ENCODE assay signal across 8 cellular contexts in genomic region chr15:40893733-40894688, GRCh38. TPM values are rescaled to one million over a fixed set of nuclear protein-coding genes. Genes with fewer than 3 reads are reported as not detected.
A peak's percentile ranks its signal among the peaks of the same experiment; 100 is the strongest.
DNase-seq lines count a peak whose midpoint lies in the region; TF ChIP-seq lines count a peak whose summit lies in the region.

Gene VPS18 (plus strand): TSS chr15:40894450. CDS start chr15:40894769, 319 bp downstream.

- H3K9me3 ChIP-seq in MM.1S (replicated peaks; ENCODE audit: insufficient read depth, low read length): no peaks in the 10 kb centered on the region
- no peaks in the 10 kb centered on the region for H3K9me3 ChIP-seq in neural progenitor cell (ENCODE audit: low read depth)

- H3K4me3 Mint-ChIP-seq in neural progenitor cell: peak within 1 kb of the TSS; percentile 98

- peaks cover 23% of the 10 kb centered on the region for H3K4me1 Mint-ChIP-seq in neural progenitor cell

- H3K27me3 Mint-ChIP-seq in neural progenitor cell (ENCODE audit: insufficient read depth, low read depth): peaks cover 9% of the 10 kb centered on the region

- H3K4me3 ChIP-seq in MM.1S (ENCODE audit: low read length) (peak within 1 kb of the TSS; percentile 81), neural progenitor cell (peak within 1 kb of the TSS; percentile 84)

- H3K27ac Mint-ChIP-seq in neural progenitor cell: peak within 1 kb of the TSS; percentile 91

- H3F3A ChIP-seq in MM.1S (ENCODE audit: insufficient read depth, low read length): peaks cover 9% of the 10 kb centered on the region
- H3F3A ChIP-seq in neural progenitor cell (ENCODE audit: low read depth): peaks cover 4% of the 10 kb centered on the region

- peaks cover 21% of the 10 kb centered on the region for H3K79me2 ChIP-seq in MM.1S (ENCODE audit: low read length)
- peaks cover 26% of the 10 kb centered on the region for H3K79me2 ChIP-seq in neural progenitor cell (ENCODE audit: low read depth)

- no peaks in the 10 kb centered on the region for H3K9me2 ChIP-seq in MM.1S (replicated peaks; ENCODE audit: insufficient read depth, low read length)

- H3K9ac ChIP-seq in MM.1S (ENCODE audit: low read length) (peak within 1 kb of the TSS; percentile 89), neural progenitor cell (peak within 1 kb of the TSS; percentile 66)

- peak within 1 kb of the TSS; percentile 75 for H3K4me2 ChIP-seq in MM.1S (ENCODE audit: low read depth, low read length)
- peak within 1 kb of the TSS; percentile 98 for H3K4me2 ChIP-seq in neural progenitor cell

- no peaks in the 10 kb centered on the region for H3K9me3 Mint-ChIP-seq in neural progenitor cell

- H2AFZ ChIP-seq in MM.1S (ENCODE audit: low read length) (peak within 1 kb of the TSS; percentile 97), neural progenitor cell (replicated peaks) (peak within 1 kb of the TSS; percentile 99)

- H3K36me3 ChIP-seq in MM.1S (replicated peaks; ENCODE audit: insufficient read depth, low read length) (no peaks in the 10 kb centered on the region), neural progenitor cell (no peaks in the 10 kb centered on the region)

- H3K27ac ChIP-seq in MM.1S (ENCODE audit: low read length) (peak within 1 kb of the TSS; percentile 72), neural progenitor cell (peak within 1 kb of the TSS; percentile 39)

- DNase-seq in GF-D8 (lab: John Stamatoyannopoulos, UW): peak; percentile 62
- DNase-seq in HCEC 1CT: peak; percentile 97
- DNase-seq in MM.1S: peak; percentile 98
- peak; percentile 63 for DNase-seq in SIG-M5 (lab: John Stamatoyannopoulos, UW)
- DNase-seq in activated gamma-delta T cell (lab: John Stamatoyannopoulos, UW): peak; percentile 94
- peak; percentile 94 for DNase-seq in fibroblast of the conjunctiva (ENCODE audit: low read depth)
- peak; percentile 99 for DNase-seq in neural progenitor cell (ENCODE audit: low spot score)
- DNase-seq in stromal cell of bone marrow (ENCODE audit: low read depth): peak; percentile 93

- TF ChIP-seq CTCF in MM.1S (IDR thresholded peaks at IDR 0.05; ENCODE audit: low read length) (peak; percentile 69), neural progenitor cell (IDR thresholded peaks at IDR 0.05) (peak; percentile 68)

- peaks cover 25% of the 10 kb centered on the region for H3K4me1 ChIP-seq in MM.1S (ENCODE audit: low read length)
- H3K4me1 ChIP-seq in neural progenitor cell: peaks cover 7% of the 10 kb centered on the region

- H3K27me3 ChIP-seq in MM.1S (replicated peaks; ENCODE audit: insufficient read depth, low read length): no peaks in the 10 kb centered on the region
- H3K27me3 ChIP-seq in neural progenitor cell: peaks cover 20% of the 10 kb centered on the region

- H4K20me1 ChIP-seq in MM.1S (ENCODE audit: insufficient read depth, low read length) (no peaks in the 10 kb centered on the region), neural progenitor cell (ENCODE audit: low read depth) (no peaks in the 10 kb centered on the region)

- peaks cover 13% of the 10 kb centered on the region for H3K36me3 Mint-ChIP-seq in neural progenitor cell

RNA-seq across cellular contexts. Expression of gene VPS18, which starts in this region (rescaled TPM):
- 8.0 and 22.2 TPM in 2 replicates for total RNA-seq in neural progenitor cell (ENCODE audit: low replicate concordance)

Comparison
In these comparisons a context has a peak if more than half of its experiments do, and no peak if none do; other contexts are left out.
1. Peak in every context shown above with its lines: DNase-seq, H3K4me3 ChIP-seq and H3K27ac ChIP-seq.